Comparison of ENCODE assay signal across 13 cellular contexts in the genomic region with DNA sequence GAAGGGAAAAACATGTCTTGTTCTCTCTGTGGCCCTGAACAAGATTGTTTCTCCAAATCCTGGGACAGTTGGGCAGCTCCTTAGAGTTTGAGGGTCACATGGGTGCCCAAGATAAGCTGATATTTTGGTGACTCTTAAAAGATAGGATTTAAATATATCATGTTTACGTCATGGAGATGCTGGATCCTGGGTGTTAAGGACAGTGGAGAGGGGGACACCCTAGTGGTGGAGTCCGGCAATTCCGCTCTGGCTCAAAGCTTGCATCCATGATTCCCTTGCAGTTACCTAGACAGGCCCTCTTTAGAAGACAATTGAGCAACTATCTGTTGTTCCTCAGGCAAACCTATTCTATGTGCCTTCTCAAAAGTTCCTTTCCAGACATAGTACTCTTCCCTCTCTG.
A peak's percentile ranks its signal among the peaks of the same experiment; 100 is the strongest.
DNase-seq lines count a peak whose midpoint lies in the region; ATAC-seq, FAIRE-seq and TF ChIP-seq lines count a peak whose summit lies in the region.
"Had no signal": no experiment of that assay in that cellular context is flagged by ENCODE, and none has a peak within 500 bp of the region (broad histone marks: within the 10 kb centered on the region; RNA-seq: fewer than 3 reads in every experiment).

No MANE protein-coding gene starts in this region.

- no peak overlapping the region for H3K27ac Mint-ChIP-seq in effector memory CD8-positive, alpha-beta T cell

- in situ Hi-C loops in HepG2 (cut with HindIII; ENCODE audit: extremely low pct_ligation_motif_present, low pct_unique_long_range_greater_than_20kb) = no loop called here

- no peak for TF ChIP-seq RAD21 in HepG2 (CRISPR knock-in tag; IDR thresholded peaks at IDR 0.05)

- CTCF ChIA-PET in HepG2 (lab: Yijun Ruan, JAX; ENCODE audit: low intra/inter-chr PET ratio, low total read pairs) = no interaction called here

- ATAC-seq in HepG2 = peak; percentile 70
- no peak for ATAC-seq in right lobe of liver
- ATAC-seq in GM21390 (IDR thresholded peaks at IDR 0.05; ENCODE audit: unreplicated experiment) = no peak
- no peak for ATAC-seq in effector memory CD8-positive, alpha-beta T cell (replicated peaks)
- no peak for ATAC-seq in HG03025 (IDR thresholded peaks at IDR 0.05; ENCODE audit: low FRiP score, unreplicated experiment)
- ATAC-seq: activated CD4-positive, CD25-positive, alpha-beta regulatory T cell treated with anti-CD3 and anti-CD28 coated beads, Interleukin-2, amount 50 U/mL, for 24 hours; gastrocnemius medialis; psoas muscle had no signal

- H3K36me3 Mint-ChIP-seq in effector memory CD8-positive, alpha-beta T cell (ENCODE audit: insufficient read depth) = no peaks in the 10 kb centered on the region

- TF ChIP-seq EP300 in HepG2 (IDR thresholded peaks at IDR 0.05; ENCODE audit: low read depth in 2 of 2, low read length in 2 of 2) = no peak
- TF ChIP-seq EP300 in HepG2 (CRISPR knock-in tag; IDR thresholded peaks at IDR 0.05; ENCODE audit: borderline replicate concordance) = no peak

- H3K27me3 ChIP-seq in HepG2 (ENCODE audit: control insufficient read depth in 1 of 2, insufficient read depth in 2 of 2, low read length in 2 of 2) = peaks cover 0 to 9% of the 10 kb centered on the region in 2 experiments; a peak in 1 of 5 replicates
- no peaks in the 10 kb centered on the region for H3K27me3 ChIP-seq in right lobe of liver
- H3K27me3 ChIP-seq in OCI-LY3 (ENCODE audit: low read depth, low read length) = peaks cover 63% of the 10 kb centered on the region

- intact Hi-C loops in HepG2 (cut with micrococcal nuclease; ENCODE audit: unreplicated experiment) = no loop called here
- intact Hi-C loops in right lobe of liver (cut with DNase I) = no loop called here

- H3K4me1 Mint-ChIP-seq in effector memory CD8-positive, alpha-beta T cell (ENCODE audit: low read depth in 2 of 2) = peaks cover 3 to 11% of the 10 kb centered on the region in 2 donors

- TF ChIP-seq POLR2A in HepG2 (IDR thresholded peaks at IDR 0.05; ENCODE audit: insufficient read depth in 1 of 2, low read depth in 2 of 2, low read length in 2 of 2) (no peak), right lobe of liver (IDR thresholded peaks at IDR 0.05) (no peak)

- H2AFZ ChIP-seq in HepG2 (ENCODE audit: low read length) (no peak overlapping the region), OCI-LY3 (ENCODE audit: low read depth, low read length) (no peak overlapping the region)

- H3K27me3 Mint-ChIP-seq in effector memory CD8-positive, alpha-beta T cell = peaks cover 14 to 34% of the 10 kb centered on the region in 2 donors

- H3K36me3 ChIP-seq in HepG2 (replicated peaks in 1 of 2; ENCODE audit: control insufficient read depth in 1 of 2, insufficient read depth in 2 of 2, low read length in 2 of 2) = no peaks in the 10 kb centered on the region
- H3K36me3 ChIP-seq in right lobe of liver = no peaks in the 10 kb centered on the region
- H3K36me3 ChIP-seq in OCI-LY3 (replicated peaks; ENCODE audit: low read depth, low read length) = no peaks in the 10 kb centered on the region
- H3K36me3 ChIP-seq: gastrocnemius medialis had no signal

- H4K20me1 ChIP-seq in HepG2 (ENCODE audit: insufficient read depth, low read length) (no peaks in the 10 kb centered on the region), OCI-LY3 (ENCODE audit: insufficient read depth, low read length) (no peaks in the 10 kb centered on the region; the same call in 1 of the 2 replicates)

- no peak overlapping the region for H3K27ac ChIP-seq in HepG2 (ENCODE audit: extremely low read length, insufficient read depth, low read length)
- no peak overlapping the region for H3K27ac ChIP-seq in right lobe of liver
- no peak overlapping the region for H3K27ac ChIP-seq in OCI-LY3 (ENCODE audit: low read length)
- H3K27ac ChIP-seq: gastrocnemius medialis, psoas muscle had no signal

- DNase-seq in HepG2 (ENCODE audit: low spot score) = peak; percentile 7
- no peak for DNase-seq in right lobe of liver
- DNase-seq in epithelial cell of proximal tubule (ENCODE audit: low read depth) = no peak
- DNase-seq in urothelium cell line (ENCODE audit: low spot score) = peak; percentile 20
- DNase-seq in effector memory CD8-positive, alpha-beta T cell = no peak
- DNase-seq: gastrocnemius medialis, psoas muscle, substantia nigra had no signal

- H3K9me3 Mint-ChIP-seq in effector memory CD8-positive, alpha-beta T cell = no peaks in the 10 kb centered on the region

- H3K4me3 Mint-ChIP-seq in effector memory CD8-positive, alpha-beta T cell = no peak overlapping the region

- H3K79me2 ChIP-seq in HepG2 (ENCODE audit: insufficient read depth, low read length) (no peaks in the 10 kb centered on the region), OCI-LY3 (ENCODE audit: low read length) (no peaks in the 10 kb centered on the region)

- H3K4me2 ChIP-seq in HepG2 (ENCODE audit: low read depth, low read length) = no peak overlapping the region
- no peak overlapping the region for H3K4me2 ChIP-seq in OCI-LY3 (ENCODE audit: low read length)

- H3K4me3 ChIP-seq in HepG2 (replicated peaks in 1 of 3; ENCODE audit: insufficient read depth in 1 of 3, low read depth in 2 of 3, low read length in 3 of 3) (no peak overlapping the region), right lobe of liver (no peak overlapping the region), OCI-LY3 (ENCODE audit: low read length) (no peak overlapping the region), epithelial cell of proximal tubule (ENCODE audit: low read depth, low read length) (no peak overlapping the region)
- H3K4me3 ChIP-seq: gastrocnemius medialis, lung, psoas muscle had no signal

- BruUV-seq in HepG2 (replicated peaks; lab: Mats Ljungman, UMichigan) = no TSS peak

- peak; percentile 49 for TF ChIP-seq CTCF in HepG2 (CRISPR knock-in tag; IDR thresholded peaks at IDR 0.05)
- no peak for TF ChIP-seq CTCF in right lobe of liver (IDR thresholded peaks at IDR 0.05)
- peak; percentile 26; the same call in 1 of the 2 replicates for TF ChIP-seq CTCF in OCI-LY3 (IDR thresholded peaks at IDR 0.05; ENCODE audit: low read depth, low read length)
- TF ChIP-seq CTCF in epithelial cell of proximal tubule (conservative IDR thresholded peaks at IDR 0.05; ENCODE audit: low read depth, low read length) = peak; percentile 26

- H3K9ac ChIP-seq in HepG2 (ENCODE audit: insufficient read depth, low read depth, low read length) (no peak overlapping the region), OCI-LY3 (ENCODE audit: low read length) (no peak overlapping the region)

- FAIRE-seq in HepG2 (lab: Jason Lieb, UNC) (no peak), urothelium cell line (lab: Jason Lieb, UNC) (no peak)

- H3K9me3 ChIP-seq in HepG2 (ENCODE audit: low read length) (no peaks in the 10 kb centered on the region), right lobe of liver (no peaks in the 10 kb centered on the region), OCI-LY3 (ENCODE audit: insufficient read depth, low read length) (no peaks in the 10 kb centered on the region)
- H3K9me3 ChIP-seq: gastrocnemius medialis, psoas muscle had no signal

- 57% methylated on average over 3 of the region's 3 CpGs for WGBS in HepG2 (ENCODE audit: low lambda C conversion rate)
- 44% methylated on average over 1 of the region's 3 CpGs for WGBS in right lobe of liver (ENCODE audit: insufficient coverage, low coverage, low lambda C conversion rate, missing lambda C conversion rate)

- H3K4me1 ChIP-seq in HepG2 (ENCODE audit: insufficient read depth, low read length) (no peaks in the 10 kb centered on the region), right lobe of liver (no peaks in the 10 kb centered on the region), OCI-LY3 (ENCODE audit: low read length) (peaks cover 9% of the 10 kb centered on the region)
- H3K4me1 ChIP-seq: gastrocnemius medialis, psoas muscle had no signal

- POLR2A ChIA-PET in HepG2 (lab: Yijun Ruan, JAX) = no interaction called here

TF ChIP-seq in HepG2, 621 proteins besides CTCF, POLR2A, EP300 and RAD21:
- TF ChIP-seq ZFYVE20 (CRISPR knock-in tag; IDR thresholded peaks at IDR 0.05; ENCODE audit: borderline replicate concordance, low read depth) (no peak), STAG1 (CRISPR knock-in tag; IDR thresholded peaks at IDR 0.05) (0 out of 2 replicates have a peak, but pooled peaks have one; percentile 5)

Comparison
In these comparisons a context has a peak if more than half of its experiments do, and no peak if none do; other contexts are left out.
1. DNase-seq: peak in HepG2 (single experiment) and urothelium cell line (single experiment); none in right lobe of liver (0 of 3), epithelial cell of proximal tubule (single experiment) and effector memory CD8-positive, alpha-beta T cell (0 of 3).
2. CTCF ChIP-seq: peak in HepG2 (single experiment), OCI-LY3 (single experiment) and epithelial cell of proximal tubule (single experiment); none in right lobe of liver (0 of 4).